ENCODE assay signal across 27 cellular contexts in the genomic region with DNA sequence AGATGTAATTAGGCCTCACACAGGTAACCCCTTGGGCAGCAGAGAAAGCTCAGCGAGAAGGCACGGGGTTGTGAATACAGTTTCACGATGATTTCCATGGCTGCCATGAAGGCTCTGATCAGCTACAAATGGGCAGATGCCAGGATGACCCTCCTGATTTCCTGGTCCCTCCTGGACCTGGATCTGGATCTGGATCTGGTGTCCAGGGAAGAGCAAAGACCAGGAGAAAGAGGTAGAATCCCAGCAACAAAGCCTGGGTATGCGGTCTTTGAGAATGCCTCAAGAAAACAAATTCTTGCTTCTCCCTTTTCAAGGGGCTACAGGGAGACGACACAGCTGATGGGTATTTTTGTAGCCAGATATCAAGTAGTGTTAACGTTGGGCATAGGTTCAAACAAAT.
"Had no signal": no experiment of that assay in that cellular context is flagged by ENCODE, and none has a peak within 500 bp of the region (broad histone marks: within the 10 kb centered on the region; RNA-seq: fewer than 3 reads in every experiment).

No MANE protein-coding gene starts in this region.

- H3K9me3 Mint-ChIP-seq: activated CD4-positive, alpha-beta T cell treated with anti-CD3 and anti-CD28 coated beads, Interleukin-2, amount 10 ng/mL, durations not matched to agents 7 days and 5 days; activated naive CD4-positive, alpha-beta T cell treated with anti-CD3 and anti-CD28 coated beads, Interleukin-2, amount 50 U/mL, for 24 hours; activated naive CD8-positive, alpha-beta T cell treated with anti-CD3 and anti-CD28 coated beads, Interleukin-2, amount 10 ng/mL, durations not matched to agents 7 days and 5 days; activated T-cell treated with anti-CD3 and anti-CD28 coated beads, Interleukin-2, amount 50 U/mL, for 24 hours; activated T-helper 2 cell treated with anti-CD3 and anti-CD28 coated beads, Interferon-gamma antibody, Interleukin-2, Interleukin-4, amounts not matched to agents 10 μg/mL and 5 μg/mL and 100 μg/mL, durations not matched to agents 14 hours and 24 hours and 36 hours; central memory CD8-positive, alpha-beta T cell; T-helper 2 cell treated with Interferon-gamma antibody and Interleukin-4, amounts not matched to agents 5 μg/mL and 100 μg/mL, for 36 hours had no signal

- H3K4me3 Mint-ChIP-seq: activated CD4-positive, alpha-beta T cell treated with anti-CD3 and anti-CD28 coated beads for 36 hours; activated CD4-positive, alpha-beta T cell treated with anti-CD3 and anti-CD28 coated beads, Interleukin-2, amount 10 ng/mL, durations not matched to agents 7 days and 5 days; activated CD8-positive, alpha-beta T cell treated with anti-CD3 and anti-CD28 coated beads, Interleukin-2, amount 10 ng/mL, durations not matched to agents 7 days and 5 days; activated naive CD4-positive, alpha-beta T cell treated with anti-CD3 and anti-CD28 coated beads, Interleukin-2, amount 50 U/mL, for 24 hours; activated naive CD8-positive, alpha-beta T cell treated with anti-CD3 and anti-CD28 coated beads, Interleukin-2, amount 10 ng/mL, durations not matched to agents 7 days and 5 days; activated T-cell treated with anti-CD3 and anti-CD28 coated beads, Interleukin-2, amount 50 U/mL, for 24 hours; central memory CD8-positive, alpha-beta T cell; T-helper 2 cell treated with Interferon-gamma antibody and Interleukin-4, amounts not matched to agents 5 μg/mL and 100 μg/mL, for 36 hours had no signal

- H3K4me3 ChIP-seq: ascending aorta, cardiac muscle cell, SJCRH30, SK-N-MC had no signal

- H3K27ac ChIP-seq: ascending aorta, cardiac muscle cell, SJCRH30, SK-N-MC had no signal

- H3K4me1 ChIP-seq: SJCRH30 had no signal

- H3K27ac Mint-ChIP-seq: activated CD4-positive, alpha-beta T cell treated with anti-CD3 and anti-CD28 coated beads for 36 hours; activated CD4-positive, alpha-beta T cell treated with anti-CD3 and anti-CD28 coated beads, Interleukin-2, amount 10 ng/mL, durations not matched to agents 7 days and 5 days; activated CD8-positive, alpha-beta T cell treated with anti-CD3 and anti-CD28 coated beads, Interleukin-2, amount 10 ng/mL, durations not matched to agents 7 days and 5 days; activated naive CD4-positive, alpha-beta T cell treated with anti-CD3 and anti-CD28 coated beads, Interleukin-2, amount 50 U/mL, for 24 hours; activated naive CD8-positive, alpha-beta T cell treated with anti-CD3 and anti-CD28 coated beads, Interleukin-2, amount 10 ng/mL, durations not matched to agents 7 days and 5 days; activated T-cell treated with anti-CD3 and anti-CD28 coated beads, Interleukin-2, amount 50 U/mL, for 24 hours; activated T-helper 2 cell treated with anti-CD3 and anti-CD28 coated beads, Interferon-gamma antibody, Interleukin-2, Interleukin-4, amounts not matched to agents 10 μg/mL and 5 μg/mL and 100 μg/mL, durations not matched to agents 14 hours and 24 hours and 36 hours; T-helper 2 cell treated with Interferon-gamma antibody and Interleukin-4, amounts not matched to agents 5 μg/mL and 100 μg/mL, for 36 hours had no signal

- H3K9me3 ChIP-seq: ascending aorta, SJCRH30 had no signal

- DNase-seq: activated CD4-positive, alpha-beta T cell treated with anti-CD3 and anti-CD28 coated beads for 36 hours; activated CD4-positive, alpha-beta T cell treated with anti-CD3 and anti-CD28 coated beads, Interleukin-2, amount 10 ng/mL, durations not matched to agents 7 days and 5 days; activated CD4-positive, alpha-beta T cell treated with anti-CD3 and anti-CD28 coated beads, Interleukin-2, amount 50 U/mL, for 48 hours; activated CD8-positive, alpha-beta T cell treated with anti-CD3 and anti-CD28 coated beads, Interleukin-2, amount 10 ng/mL, durations not matched to agents 7 days and 5 days; activated gamma-delta T cell; activated naive CD4-positive, alpha-beta T cell treated with Interleukin-2 at 50 U/mL for 16 hours; activated naive CD8-positive, alpha-beta T cell treated with anti-CD3 and anti-CD28 coated beads, Interleukin-2, amount 10 ng/mL, durations not matched to agents 7 days and 5 days; activated T-cell treated with anti-CD3 and anti-CD28 coated beads, Interleukin-2, amount 50 U/mL, for 24 hours; amygdala; NCI-H1048; NCI-H1105 treated with DMSO at 0.1 percent for 48 hours; NCI-H1694; NCI-H1930; NCI-H2081 treated with DMSO at 0.1 percent for 48 hours; NCI-H226; NCI-H524 treated with DMSO at 0.1 percent for 48 hours; SHP77; SJCRH30 had no signal

- H3K36me3 Mint-ChIP-seq: activated naive CD4-positive, alpha-beta T cell treated with anti-CD3 and anti-CD28 coated beads, Interleukin-2, amount 50 U/mL, for 24 hours; activated naive CD8-positive, alpha-beta T cell treated with anti-CD3 and anti-CD28 coated beads, Interleukin-2, amount 10 ng/mL, durations not matched to agents 7 days and 5 days had no signal

- H3K27me3 ChIP-seq: ascending aorta, cardiac muscle cell, SJCRH30 had no signal

- ATAC-seq: activated CD4-positive, alpha-beta T cell treated with anti-CD3 and anti-CD28 coated beads for 36 hours; activated CD4-positive, CD25-positive, alpha-beta regulatory T cell treated with anti-CD3 and anti-CD28 coated beads, Interleukin-2, amount 50 U/mL, for 24 hours; activated CD8-positive, alpha-beta T cell treated with anti-CD3 and anti-CD28 coated beads, Interleukin-2, amount 10 ng/mL, durations not matched to agents 7 days and 5 days; Panc1 had no signal

- H3K4me1 Mint-ChIP-seq: activated naive CD4-positive, alpha-beta T cell treated with anti-CD3 and anti-CD28 coated beads, Interleukin-2, amount 50 U/mL, for 24 hours; activated naive CD8-positive, alpha-beta T cell treated with anti-CD3 and anti-CD28 coated beads, Interleukin-2, amount 10 ng/mL, durations not matched to agents 7 days and 5 days had no signal

- H3K36me3 ChIP-seq: ascending aorta, cardiac muscle cell, SJCRH30 had no signal
